Comparison of ENCODE assay signal across 1 cellular context in genomic region chr15:84600331-84600686, GRCh38.
TF ChIP-seq lines count a peak whose summit lies in the region.

No MANE protein-coding gene starts in this region.

TF ChIP-seq in WTC11, 78 proteins besides CTCF, POLR2A, EP300 and RAD21 (continued from another document):
- TF ChIP-seq, protein P1, sequence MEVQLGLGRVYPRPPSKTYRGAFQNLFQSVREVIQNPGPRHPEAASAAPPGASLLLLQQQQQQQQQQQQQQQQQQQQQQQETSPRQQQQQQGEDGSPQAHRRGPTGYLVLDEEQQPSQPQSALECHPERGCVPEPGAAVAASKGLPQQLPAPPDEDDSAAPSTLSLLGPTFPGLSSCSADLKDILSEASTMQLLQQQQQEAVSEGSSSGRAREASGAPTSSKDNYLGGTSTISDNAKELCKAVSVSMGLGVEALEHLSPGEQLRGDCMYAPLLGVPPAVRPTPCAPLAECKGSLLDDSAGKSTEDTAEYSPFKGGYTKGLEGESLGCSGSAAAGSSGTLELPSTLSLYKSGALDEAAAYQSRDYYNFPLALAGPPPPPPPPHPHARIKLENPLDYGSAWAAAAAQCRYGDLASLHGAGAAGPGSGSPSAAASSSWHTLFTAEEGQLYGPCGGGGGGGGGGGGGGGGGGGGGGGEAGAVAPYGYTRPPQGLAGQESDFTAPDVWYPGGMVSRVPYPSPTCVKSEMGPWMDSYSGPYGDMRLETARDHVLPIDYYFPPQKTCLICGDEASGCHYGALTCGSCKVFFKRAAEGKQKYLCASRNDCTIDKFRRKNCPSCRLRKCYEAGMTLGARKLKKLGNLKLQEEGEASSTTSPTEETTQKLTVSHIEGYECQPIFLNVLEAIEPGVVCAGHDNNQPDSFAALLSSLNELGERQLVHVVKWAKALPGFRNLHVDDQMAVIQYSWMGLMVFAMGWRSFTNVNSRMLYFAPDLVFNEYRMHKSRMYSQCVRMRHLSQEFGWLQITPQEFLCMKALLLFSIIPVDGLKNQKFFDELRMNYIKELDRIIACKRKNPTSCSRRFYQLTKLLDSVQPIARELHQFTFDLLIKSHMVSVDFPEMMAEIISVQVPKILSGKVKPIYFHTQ (CRISPR knock-in tag; IDR thresholded peaks at IDR 0.05), result no peak
- TF ChIP-seq E2F1 (CRISPR knock-in tag; IDR thresholded peaks at IDR 0.05), result 0 out of 2 replicates have a peak, but pooled peaks have one; percentile 49
- TF ChIP-seq NR3C1 (CRISPR knock-in tag; conservative IDR thresholded peaks at IDR 0.05; ENCODE audit: low read depth), result no peak
- no peak; the same call in 1 of the 2 replicates for TF ChIP-seq FOXP1 (CRISPR knock-in tag; IDR thresholded peaks at IDR 0.05; ENCODE audit: borderline replicate concordance)
- TF ChIP-seq, protein P2, sequence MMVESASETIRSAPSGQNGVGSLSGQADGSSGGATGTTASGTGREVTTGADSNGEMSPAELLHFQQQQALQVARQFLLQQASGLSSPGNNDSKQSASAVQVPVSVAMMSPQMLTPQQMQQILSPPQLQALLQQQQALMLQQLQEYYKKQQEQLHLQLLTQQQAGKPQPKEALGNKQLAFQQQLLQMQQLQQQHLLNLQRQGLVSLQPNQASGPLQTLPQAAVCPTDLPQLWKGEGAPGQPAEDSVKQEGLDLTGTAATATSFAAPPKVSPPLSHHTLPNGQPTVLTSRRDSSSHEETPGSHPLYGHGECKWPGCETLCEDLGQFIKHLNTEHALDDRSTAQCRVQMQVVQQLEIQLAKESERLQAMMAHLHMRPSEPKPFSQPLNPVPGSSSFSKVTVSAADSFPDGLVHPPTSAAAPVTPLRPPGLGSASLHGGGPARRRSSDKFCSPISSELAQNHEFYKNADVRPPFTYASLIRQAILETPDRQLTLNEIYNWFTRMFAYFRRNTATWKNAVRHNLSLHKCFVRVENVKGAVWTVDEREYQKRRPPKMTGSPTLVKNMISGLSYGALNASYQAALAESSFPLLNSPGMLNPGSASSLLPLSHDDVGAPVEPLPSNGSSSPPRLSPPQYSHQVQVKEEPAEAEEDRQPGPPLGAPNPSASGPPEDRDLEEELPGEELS (CRISPR knock-in tag; IDR thresholded peaks at IDR 0.05), result no peak
- 0 out of 2 replicates have a peak, but pooled peaks have one; percentile 32 for TF ChIP-seq SMAD3 (CRISPR knock-in tag; IDR thresholded peaks at IDR 0.05; ENCODE audit: borderline replicate concordance)
- TF ChIP-seq NR2C2 (CRISPR knock-in tag; IDR thresholded peaks at IDR 0.05), result no peak
- no peak for TF ChIP-seq JAZF1 (CRISPR knock-in tag; IDR thresholded peaks at IDR 0.05)
- TF ChIP-seq, protein P3, sequence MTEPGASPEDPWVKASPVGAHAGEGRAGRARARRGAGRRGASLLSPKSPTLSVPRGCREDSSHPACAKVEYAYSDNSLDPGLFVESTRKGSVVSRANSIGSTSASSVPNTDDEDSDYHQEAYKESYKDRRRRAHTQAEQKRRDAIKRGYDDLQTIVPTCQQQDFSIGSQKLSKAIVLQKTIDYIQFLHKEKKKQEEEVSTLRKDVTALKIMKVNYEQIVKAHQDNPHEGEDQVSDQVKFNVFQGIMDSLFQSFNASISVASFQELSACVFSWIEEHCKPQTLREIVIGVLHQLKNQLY (CRISPR knock-in tag; IDR thresholded peaks at IDR 0.05), result no peak
- TF ChIP-seq OVOL2 (CRISPR knock-in tag; IDR thresholded peaks at IDR 0.05; ENCODE audit: borderline replicate concordance), result no peak
- no peak for TF ChIP-seq ZNF532 (CRISPR knock-in tag; IDR thresholded peaks at IDR 0.05; ENCODE audit: borderline replicate concordance)
- TF ChIP-seq USF2 (CRISPR knock-in tag; IDR thresholded peaks at IDR 0.05), result peak; percentile 51; the same call in 1 of the 2 replicates
- peak; percentile 11; the same call in 1 of the 2 replicates for TF ChIP-seq ETV6 (CRISPR knock-in tag; IDR thresholded peaks at IDR 0.05)
- TF ChIP-seq ZNF416 (CRISPR knock-in tag; IDR thresholded peaks at IDR 0.05), result no peak
- no peak for TF ChIP-seq SP1 (CRISPR knock-in tag; conservative IDR thresholded peaks at IDR 0.05)
- TF ChIP-seq ATF1 (CRISPR knock-in tag; IDR thresholded peaks at IDR 0.05), result no peak
- TF ChIP-seq, protein P4, sequence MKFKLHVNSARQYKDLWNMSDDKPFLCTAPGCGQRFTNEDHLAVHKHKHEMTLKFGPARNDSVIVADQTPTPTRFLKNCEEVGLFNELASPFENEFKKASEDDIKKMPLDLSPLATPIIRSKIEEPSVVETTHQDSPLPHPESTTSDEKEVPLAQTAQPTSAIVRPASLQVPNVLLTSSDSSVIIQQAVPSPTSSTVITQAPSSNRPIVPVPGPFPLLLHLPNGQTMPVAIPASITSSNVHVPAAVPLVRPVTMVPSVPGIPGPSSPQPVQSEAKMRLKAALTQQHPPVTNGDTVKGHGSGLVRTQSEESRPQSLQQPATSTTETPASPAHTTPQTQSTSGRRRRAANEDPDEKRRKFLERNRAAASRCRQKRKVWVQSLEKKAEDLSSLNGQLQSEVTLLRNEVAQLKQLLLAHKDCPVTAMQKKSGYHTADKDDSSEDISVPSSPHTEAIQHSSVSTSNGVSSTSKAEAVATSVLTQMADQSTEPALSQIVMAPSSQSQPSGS (CRISPR knock-in tag; IDR thresholded peaks at IDR 0.05; ENCODE audit: borderline replicate concordance, low read depth), result no peak
- TF ChIP-seq, protein P5, sequence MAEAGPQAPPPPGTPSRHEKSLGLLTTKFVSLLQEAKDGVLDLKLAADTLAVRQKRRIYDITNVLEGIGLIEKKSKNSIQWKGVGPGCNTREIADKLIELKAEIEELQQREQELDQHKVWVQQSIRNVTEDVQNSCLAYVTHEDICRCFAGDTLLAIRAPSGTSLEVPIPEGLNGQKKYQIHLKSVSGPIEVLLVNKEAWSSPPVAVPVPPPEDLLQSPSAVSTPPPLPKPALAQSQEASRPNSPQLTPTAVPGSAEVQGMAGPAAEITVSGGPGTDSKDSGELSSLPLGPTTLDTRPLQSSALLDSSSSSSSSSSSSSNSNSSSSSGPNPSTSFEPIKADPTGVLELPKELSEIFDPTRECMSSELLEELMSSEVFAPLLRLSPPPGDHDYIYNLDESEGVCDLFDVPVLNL (CRISPR knock-in tag; IDR thresholded peaks at IDR 0.05; ENCODE audit: borderline replicate concordance, low read depth), result no peak
- no peak for TF ChIP-seq EMX1 (CRISPR knock-in tag; IDR thresholded peaks at IDR 0.05)
